In genomic region chr15:64739216-64739976, GRCh38 we compare ENCODE assay signal across 19 cellular contexts. TPM values are rescaled to one million over a fixed set of nuclear protein-coding genes. Genes with fewer than 3 reads are reported as not detected.
A peak's percentile ranks its signal among the peaks of the same experiment; 100 is the strongest.
DNase-seq lines count a peak whose midpoint lies in the region; ATAC-seq, FAIRE-seq and TF ChIP-seq lines count a peak whose summit lies in the region.
"Had no signal": no experiment of that assay in that cellular context is flagged by ENCODE, and none has a peak within 500 bp of the region (broad histone marks: within the 10 kb centered on the region; RNA-seq: fewer than 3 reads in every experiment).

No MANE protein-coding gene starts in this region.

- H2AFZ ChIP-seq in IMR-90 (replicated peaks; ENCODE audit: low read length, poor library complexity) (peak overlapping the region; percentile 48), endothelial cell of umbilical vein (ENCODE audit: low read depth, low read length) (no peak overlapping the region)

- peak overlapping the region; percentile 14 for H3K27ac Mint-ChIP-seq in stimulated activated naive B cell treated with anti-CD40 and anti-IgM and Interleukin-4, amounts not matched to agents 10 μg/mL and 1 μg/mL and 100 μg/mL, for 72 hours
- no peak overlapping the region for H3K27ac Mint-ChIP-seq in activated CD8-positive, alpha-beta T cell treated with anti-CD3 and anti-CD28 coated beads for 36 hours
- H3K27ac Mint-ChIP-seq: activated naive CD8-positive, alpha-beta T cell; B cell; T-cell had no signal

- H3K27ac ChIP-seq in IMR-90 (ENCODE audit: insufficient read depth, low read length) (no peak overlapping the region), endothelial cell of umbilical vein (ENCODE audit: insufficient read depth, low read depth, low read length) (no peak overlapping the region), lung (ENCODE audit: low read depth in 1 of 2, low read length in 1 of 2) (peak overlapping the region; percentile 1 to 44)

- H4K91ac ChIP-seq in IMR-90 (ENCODE audit: insufficient read depth, low read depth, low read length), result no peak overlapping the region

- H3K23ac ChIP-seq in IMR-90 (ENCODE audit: low read depth, low read length), result no peak overlapping the region

- no peak overlapping the region for H2BK15ac ChIP-seq in IMR-90 (ENCODE audit: low read depth, low read length)

- H2BK5ac ChIP-seq in IMR-90 (ENCODE audit: low read depth, low read length, poor library complexity, severe bottlenecking), result no peak overlapping the region

- no peak overlapping the region for H3K56ac ChIP-seq in IMR-90 (ENCODE audit: extremely low read depth, insufficient read depth, low read length)

- H3K27me3 ChIP-seq in IMR-90 (ENCODE audit: control insufficient read depth, insufficient read depth, low read length) (no peaks in the 10 kb centered on the region), endothelial cell of umbilical vein (ENCODE audit: control insufficient read depth in 2 of 2, insufficient read depth in 2 of 2, low read length in 2 of 2) (no peaks in the 10 kb centered on the region), lung (ENCODE audit: control insufficient read depth, insufficient read depth) (no peaks in the 10 kb centered on the region)

- H3K14ac ChIP-seq in IMR-90 (replicated peaks; ENCODE audit: low read depth, low read length), result no peak overlapping the region

- peak; percentile 31 for DNase-seq in IMR-90
- DNase-seq in endothelial cell of umbilical vein (ENCODE audit: low read depth, low spot score), result no peak
- DNase-seq in lung (ENCODE audit: low spot score), result no peak
- DNase-seq in stimulated activated naive B cell treated with anti-CD40 and anti-IgM and Interleukin-4, amounts not matched to agents 10 μg/mL and 1 μg/mL and 100 μg/mL, for 72 hours, result no peak
- DNase-seq in stimulated activated CD4-positive, alpha-beta T cell treated with anti-CD3 and anti-CD28 coated beads, Interleukin-12 subunit alpha, Interleukin-12 subunit beta, amount 100 ng/mL, for 4 hours, result no peak
- no peak for DNase-seq in activated CD8-positive, alpha-beta T cell treated with anti-CD3 and anti-CD28 coated beads for 36 hours
- no peak for DNase-seq in NCI-H2196 treated with DMSO at 0.1 percent for 48 hours (lab: John Stamatoyannopoulos, UW; ENCODE audit: unreplicated experiment)
- DNase-seq: kidney glomerular epithelial cell, NCI-H187 treated with DMSO at 0.1 percent for 48 hours, NCI-H524, substantia nigra, T-cell had no signal

- intact Hi-C loops in IMR-90 (cut with micrococcal nuclease), result no loop called here
- intact Hi-C loops in endothelial cell of umbilical vein (cut with micrococcal nuclease), result no loop called here
- intact Hi-C loops in activated CD8-positive, alpha-beta T cell treated with anti-CD3 and anti-CD28 coated beads for 36 hours (cut with micrococcal nuclease), result no loop called here

- in situ Hi-C loops in IMR-90 (cut with MboI; ENCODE audit: low sequenced_read_pairs), result no loop called here

- H2AK9ac ChIP-seq in IMR-90 (replicated peaks; ENCODE audit: low read depth, low read length, poor library complexity), result peak overlapping the region; percentile 42

- no peak overlapping the region; the same call in 1 of the 2 replicates for H3K18ac ChIP-seq in IMR-90 (ENCODE audit: low read depth, low read length)

- no TSS peak for BruUV-seq in IMR-90 (replicated peaks; lab: Mats Ljungman, UMichigan)
- BruUV-seq in endothelial cell of umbilical vein (replicated peaks; lab: Mats Ljungman, UMichigan), result no TSS peak

- H3K9me1 ChIP-seq in IMR-90 (ENCODE audit: insufficient read depth, low read length) (no peaks in the 10 kb centered on the region), endothelial cell of umbilical vein (replicated peaks; ENCODE audit: control insufficient read depth, extremely low read depth, insufficient read depth, low read length) (no peaks in the 10 kb centered on the region)

- no peak overlapping the region; a peak in 1 of 4 replicates for H4K8ac ChIP-seq in IMR-90 (ENCODE audit: low read depth in 2 of 2, low read length in 2 of 2)

- H3K4me2 ChIP-seq in IMR-90 (ENCODE audit: low read depth, low read length), result 0 out of 2 replicates have a peak overlapping the region, but pooled peaks have one; percentile 21
- no peak overlapping the region for H3K4me2 ChIP-seq in endothelial cell of umbilical vein (ENCODE audit: insufficient read depth, low read length)

- POLR2A ChIA-PET in IMR-90 (lab: Charles Lee; ENCODE audit: unreplicated experiment) (no interaction called here), endothelial cell of umbilical vein (lab: Charles Lee) (no interaction called here)
- POLR2A ChIA-PET in activated CD8-positive, alpha-beta T cell treated with anti-CD3 and anti-CD28 coated beads for 36 hours (lab: Charles Lee), result no interaction called here

- CTCF ChIA-PET in IMR-90 (lab: Yijun Ruan, JAX) (interaction anchor here (1.7 kb wide), 1 partner anchor 70 kb away, joined by 6 read pairs; no protein-coding TSS in a partner anchor), endothelial cell of umbilical vein (lab: Charles Lee) (interaction anchor here (0.6 to 4.1 kb wide), 3 partner anchors 11 to 308 kb away, joined by 3 to 25 read pairs (median 3); no protein-coding TSS in a partner anchor)
- CTCF ChIA-PET in activated CD8-positive, alpha-beta T cell treated with anti-CD3 and anti-CD28 coated beads for 36 hours (lab: Charles Lee), result interaction anchor here (3.8 kb wide), 1 partner anchor 11 kb away, joined by 17 read pairs; no protein-coding TSS in a partner anchor

- no peaks in the 10 kb centered on the region for H3K36me3 Mint-ChIP-seq in stimulated activated naive B cell treated with anti-CD40 and anti-IgM and Interleukin-4, amounts not matched to agents 10 μg/mL and 1 μg/mL and 100 μg/mL, for 72 hours
- H3K36me3 Mint-ChIP-seq in activated CD8-positive, alpha-beta T cell treated with anti-CD3 and anti-CD28 coated beads for 36 hours (ENCODE audit: low read depth), result no peaks in the 10 kb centered on the region
- H3K36me3 Mint-ChIP-seq: activated naive CD8-positive, alpha-beta T cell; T-cell had no signal

- ATAC-seq in IMR-90 (ENCODE audit: low read depth) (no peak; the same call in 1 of the 2 replicates), lung (ENCODE audit: insufficient read depth, low FRiP score) (no peak), GM21723 (IDR thresholded peaks at IDR 0.05; ENCODE audit: unreplicated experiment) (no peak)
- no peak for ATAC-seq in stimulated activated naive B cell treated with anti-CD40 and anti-IgM and Interleukin-4, amounts not matched to agents 10 μg/mL and 1 μg/mL and 100 μg/mL, for 72 hours (replicated peaks)
- ATAC-seq in activated CD8-positive, alpha-beta T cell treated with anti-CD3 and anti-CD28 coated beads for 36 hours, result no peak
- ATAC-seq: T-cell had no signal

- no peaks in the 10 kb centered on the region for H3K79me1 ChIP-seq in IMR-90 (ENCODE audit: low read depth in 1 of 2, low read length in 2 of 2)

- H3K9ac ChIP-seq in IMR-90 (ENCODE audit: low read depth, low read length) (no peak overlapping the region), endothelial cell of umbilical vein (replicated peaks; ENCODE audit: extremely low read depth, insufficient read depth, low read length) (no peak overlapping the region)

- H2BK20ac ChIP-seq in IMR-90 (ENCODE audit: low read depth, low read length), result no peak overlapping the region

- TF ChIP-seq POLR2A in IMR-90 (IDR thresholded peaks at IDR 0.05; ENCODE audit: low read depth, low read length) (no peak), endothelial cell of umbilical vein (IDR thresholded peaks at IDR 0.05; ENCODE audit: low read depth, low read length) (no peak)

- H2AK5ac ChIP-seq in IMR-90 (ENCODE audit: low read depth, low read length), result no peak overlapping the region

- no peaks in the 10 kb centered on the region for H3K9me3 Mint-ChIP-seq in stimulated activated naive B cell treated with anti-CD40 and anti-IgM and Interleukin-4, amounts not matched to agents 10 μg/mL and 1 μg/mL and 100 μg/mL, for 72 hours
- no peaks in the 10 kb centered on the region for H3K9me3 Mint-ChIP-seq in activated CD8-positive, alpha-beta T cell treated with anti-CD3 and anti-CD28 coated beads for 36 hours
- H3K9me3 Mint-ChIP-seq: central memory CD8-positive, alpha-beta T cell; T-cell had no signal

- TF ChIP-seq RAD21 in IMR-90 (IDR thresholded peaks at IDR 0.05; ENCODE audit: low read length), result no peak

- TF ChIP-seq CTCF in IMR-90 (conservative IDR thresholded peaks at IDR 0.05; ENCODE audit: low read depth, low read length), result no peak
- no peak for TF ChIP-seq CTCF in endothelial cell of umbilical vein (IDR thresholded peaks at IDR 0.05; ENCODE audit: extremely low read depth in 1 of 2, insufficient read depth in 1 of 2, low read depth in 1 of 2, low read length in 2 of 2)
- no peak for TF ChIP-seq CTCF in lung (IDR thresholded peaks at IDR 0.05; ENCODE audit: control extremely low read depth, extremely low read depth)
- TF ChIP-seq CTCF in activated CD8-positive, alpha-beta T cell treated with anti-CD3 and anti-CD28 coated beads for 36 hours (IDR thresholded peaks at IDR 0.05), result no peak

- no peak overlapping the region for H3K4me3 Mint-ChIP-seq in stimulated activated naive B cell treated with anti-CD40 and anti-IgM and Interleukin-4, amounts not matched to agents 10 μg/mL and 1 μg/mL and 100 μg/mL, for 72 hours
- H3K4me3 Mint-ChIP-seq in activated CD8-positive, alpha-beta T cell treated with anti-CD3 and anti-CD28 coated beads for 36 hours, result no peak overlapping the region
- H3K4me3 Mint-ChIP-seq: activated naive CD8-positive, alpha-beta T cell; B cell; central memory CD8-positive, alpha-beta T cell; T-cell had no signal

- H3K27me3 Mint-ChIP-seq in stimulated activated naive B cell treated with anti-CD40 and anti-IgM and Interleukin-4, amounts not matched to agents 10 μg/mL and 1 μg/mL and 100 μg/mL, for 72 hours, result no peaks in the 10 kb centered on the region
- H3K27me3 Mint-ChIP-seq in activated CD8-positive, alpha-beta T cell treated with anti-CD3 and anti-CD28 coated beads for 36 hours, result no peaks in the 10 kb centered on the region
- H3K27me3 Mint-ChIP-seq: activated naive CD8-positive, alpha-beta T cell; B cell; central memory CD8-positive, alpha-beta T cell; T-cell had no signal

- WGBS in IMR-90 (ENCODE audit: extremely low coverage in 2 of 2, insufficient read length in 1 of 2), 2 experiments, result 20% methylated on average over 2 of the region's 13 CpGs; no CpG with 5 or more reads in 1 of the 2 experiments
- WGBS in lung, 2 donors, result 60 to 64% methylated on average over 13 of the region's 13 CpGs

- H3K4me1 ChIP-seq in IMR-90 (ENCODE audit: control insufficient read depth, insufficient read depth, low read length), result peaks cover 8% of the 10 kb centered on the region; the same call in 1 of the 2 replicates
- H3K4me1 ChIP-seq in endothelial cell of umbilical vein (ENCODE audit: control insufficient read depth, extremely low read depth, insufficient read depth, low read length), result no peaks in the 10 kb centered on the region
- H3K4me1 ChIP-seq in lung (ENCODE audit: control insufficient read depth in 2 of 2, insufficient read depth in 2 of 2, low read length in 2 of 2), result peaks cover 0 to 8% of the 10 kb centered on the region in 2 donors

- dilution Hi-C loops in IMR-90 (cut with HindIII; ENCODE audit: low sequenced_read_pairs, unreplicated experiment), result no loop called here
- dilution Hi-C loops in endothelial cell of umbilical vein (cut with MboI; ENCODE audit: extremely low pct_ligation_motif_present, low sequenced_read_pairs), result no loop called here

- H2BK120ac ChIP-seq in IMR-90 (ENCODE audit: low read depth, low read length), result no peak overlapping the region

- H3K4me3 ChIP-seq in IMR-90 (ENCODE audit: insufficient read depth, low read depth, low read length) (no peak overlapping the region), endothelial cell of umbilical vein (replicated peaks in 1 of 3; ENCODE audit: insufficient read depth in 1 of 3, low read depth in 1 of 3, low read length in 3 of 3) (no peak overlapping the region), lung (no peak overlapping the region)
- H3K4me3 ChIP-seq: GM12878 had no signal

- H3K36me3 ChIP-seq in IMR-90 (ENCODE audit: control insufficient read depth, insufficient read depth, low read length) (no peaks in the 10 kb centered on the region), endothelial cell of umbilical vein (ENCODE audit: control insufficient read depth in 2 of 2, extremely low read depth in 1 of 2, insufficient read depth in 2 of 2, low read length in 2 of 2) (no peaks in the 10 kb centered on the region), lung (ENCODE audit: control insufficient read depth in 2 of 2, insufficient read depth in 2 of 2, low read length in 2 of 2) (peaks cover 0 to 3% of the 10 kb centered on the region in 2 donors)

- H4K5ac ChIP-seq in IMR-90 (ENCODE audit: low read depth, low read length), result no peak overlapping the region; the same call in 1 of the 2 replicates

- no peaks in the 10 kb centered on the region for H3K9me3 ChIP-seq in IMR-90 (ENCODE audit: control insufficient read depth, insufficient read depth, low read length)
- H3K9me3 ChIP-seq in endothelial cell of umbilical vein (replicated peaks; ENCODE audit: control insufficient read depth, insufficient read depth, low read length), result no peaks in the 10 kb centered on the region
- H3K9me3 ChIP-seq in lung (ENCODE audit: control insufficient read depth in 2 of 2, insufficient read depth in 1 of 2, low read length in 1 of 2), result no peaks in the 10 kb centered on the region

- H4K20me1 ChIP-seq in IMR-90 (ENCODE audit: insufficient read depth, low read length), result no peaks in the 10 kb centered on the region; the same call in 1 of the 2 replicates
- H4K20me1 ChIP-seq in endothelial cell of umbilical vein (replicated peaks; ENCODE audit: control insufficient read depth, extremely low read depth, insufficient read depth, low read length), result no peaks in the 10 kb centered on the region

- FAIRE-seq in endothelial cell of umbilical vein (lab: Jason Lieb, UNC), result peak; percentile 24
- FAIRE-seq: endometrium, GM12878 had no signal

- no peaks in the 10 kb centered on the region for H3K79me2 ChIP-seq in endothelial cell of umbilical vein (ENCODE audit: control insufficient read depth, insufficient read depth, low read length)

- H3K4me1 Mint-ChIP-seq in stimulated activated naive B cell treated with anti-CD40 and anti-IgM and Interleukin-4, amounts not matched to agents 10 μg/mL and 1 μg/mL and 100 μg/mL, for 72 hours, result peaks cover 0 to 10% of the 10 kb centered on the region in 2 donors
- no peaks in the 10 kb centered on the region for H3K4me1 Mint-ChIP-seq in activated CD8-positive, alpha-beta T cell treated with anti-CD3 and anti-CD28 coated beads for 36 hours (ENCODE audit: low read depth)
- H3K4me1 Mint-ChIP-seq: B cell; central memory CD8-positive, alpha-beta T cell; T-cell had no signal

- no peak overlapping the region for H3K4ac ChIP-seq in IMR-90 (ENCODE audit: low read depth, low read length)

RNA-seq across cellular contexts. Expression of gene RBPMS2, which starts 36.0 kb away (rescaled TPM):
- total RNA-seq in IMR-90 (2012; rRNA removed), result under 0.01 TPM in 1 of 2 replicates, not detected in the other
- 2.3 and 2.8 TPM in 2 replicates for polyA plus RNA-seq in IMR-90 (2012; rRNA removed)
- 2.2 and 2.9 TPM in 2 replicates for polyA plus RNA-seq in IMR-90 (2012; cell fraction: cytosol; rRNA removed)
- polyA plus RNA-seq in IMR-90 (2012; cell fraction: nucleus; rRNA removed; ENCODE audit: low replicate concordance), result 2.0 and 2.3 TPM in 2 replicates
- 7.6 and 7.8 TPM in 2 replicates for total RNA-seq in endothelial cell of umbilical vein
- 2.3 TPM in 2 replicates for polyA plus RNA-seq in endothelial cell of umbilical vein
- polyA plus RNA-seq in endothelial cell of umbilical vein (2011; cell fraction: cytosol; rRNA removed), result 2.9 and 3.0 TPM in 2 replicates
- polyA plus RNA-seq in endothelial cell of umbilical vein (2011; cell fraction: nucleus; rRNA removed), result 2.4 and 3.4 TPM in 2 replicates
- polyA plus RNA-seq in endothelial cell of umbilical vein (2012), result 3.6 and 8.3 TPM in 2 replicates
- polyA minus RNA-seq in endothelial cell of umbilical vein, result 0.78 and 0.79 TPM in 2 replicates
- polyA minus RNA-seq in endothelial cell of umbilical vein (2011; cell fraction: cytosol; rRNA and poly(A)+ RNA removed), result 0.82 TPM
- 1.4 and 1.5 TPM in 2 replicates for polyA minus RNA-seq in endothelial cell of umbilical vein (2011; cell fraction: nucleus; rRNA and poly(A)+ RNA removed)
- 1 to 10 TPM in 1 of 2 donors, under 1 TPM in 1; 0.68 to 3.9 TPM for total RNA-seq in lung
- 1 to 10 TPM; 2.0 to 2.6 TPM for polyA plus RNA-seq in lung
- total RNA-seq in activated CD8-positive, alpha-beta T cell treated with anti-CD3 and anti-CD28 coated beads for 36 hours, result not detected
- polyA plus RNA-seq: neural cell had no signal

Comparison
In these comparisons a context has a peak if more than half of its experiments do, and no peak if none do; other contexts are left out.
1. H3K27ac ChIP-seq: peak in lung (2 of 2); none in IMR-90 (single experiment) and endothelial cell of umbilical vein (single experiment).